Comparison of ENCODE assay signal across 1 cellular context in the genomic region with DNA sequence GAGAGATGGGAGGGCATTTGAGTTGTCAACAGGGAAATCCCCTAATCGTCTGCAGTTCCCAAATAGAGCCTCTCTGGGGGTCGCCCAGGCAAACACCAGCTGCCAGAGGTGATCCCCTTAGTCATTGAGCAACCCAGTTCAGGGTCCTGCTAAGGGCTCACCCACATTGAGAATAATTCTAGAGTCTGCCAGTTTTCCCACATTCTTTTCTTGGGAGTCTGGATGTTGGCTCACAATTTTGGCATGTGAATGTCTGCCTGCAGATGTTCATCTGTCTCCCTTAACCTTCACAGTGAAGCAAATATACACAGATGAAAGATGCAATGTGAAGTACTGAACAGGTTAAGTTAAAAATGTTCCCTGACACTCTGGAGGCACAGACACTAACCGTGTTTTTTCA.
TF ChIP-seq lines count a peak whose summit lies in the region.

No MANE protein-coding gene starts in this region.

TF ChIP-seq in GM23338, 12 proteins besides CTCF, POLR2A, EP300 and RAD21:
- TF ChIP-seq CREB1 (CRISPR knock-in tag; IDR thresholded peaks at IDR 0.05; ENCODE audit: low read depth), result no peak
- TF ChIP-seq JUNB (IDR thresholded peaks at IDR 0.05; ENCODE audit: unreplicated experiment), result no peak
- TF ChIP-seq ZNF331 (CRISPR knock-in tag; IDR thresholded peaks at IDR 0.05; ENCODE audit: low read depth), result no peak
- TF ChIP-seq EZH2 (IDR thresholded peaks at IDR 0.05; ENCODE audit: low read depth, unreplicated experiment), result no peak
- TF ChIP-seq, protein P1, sequence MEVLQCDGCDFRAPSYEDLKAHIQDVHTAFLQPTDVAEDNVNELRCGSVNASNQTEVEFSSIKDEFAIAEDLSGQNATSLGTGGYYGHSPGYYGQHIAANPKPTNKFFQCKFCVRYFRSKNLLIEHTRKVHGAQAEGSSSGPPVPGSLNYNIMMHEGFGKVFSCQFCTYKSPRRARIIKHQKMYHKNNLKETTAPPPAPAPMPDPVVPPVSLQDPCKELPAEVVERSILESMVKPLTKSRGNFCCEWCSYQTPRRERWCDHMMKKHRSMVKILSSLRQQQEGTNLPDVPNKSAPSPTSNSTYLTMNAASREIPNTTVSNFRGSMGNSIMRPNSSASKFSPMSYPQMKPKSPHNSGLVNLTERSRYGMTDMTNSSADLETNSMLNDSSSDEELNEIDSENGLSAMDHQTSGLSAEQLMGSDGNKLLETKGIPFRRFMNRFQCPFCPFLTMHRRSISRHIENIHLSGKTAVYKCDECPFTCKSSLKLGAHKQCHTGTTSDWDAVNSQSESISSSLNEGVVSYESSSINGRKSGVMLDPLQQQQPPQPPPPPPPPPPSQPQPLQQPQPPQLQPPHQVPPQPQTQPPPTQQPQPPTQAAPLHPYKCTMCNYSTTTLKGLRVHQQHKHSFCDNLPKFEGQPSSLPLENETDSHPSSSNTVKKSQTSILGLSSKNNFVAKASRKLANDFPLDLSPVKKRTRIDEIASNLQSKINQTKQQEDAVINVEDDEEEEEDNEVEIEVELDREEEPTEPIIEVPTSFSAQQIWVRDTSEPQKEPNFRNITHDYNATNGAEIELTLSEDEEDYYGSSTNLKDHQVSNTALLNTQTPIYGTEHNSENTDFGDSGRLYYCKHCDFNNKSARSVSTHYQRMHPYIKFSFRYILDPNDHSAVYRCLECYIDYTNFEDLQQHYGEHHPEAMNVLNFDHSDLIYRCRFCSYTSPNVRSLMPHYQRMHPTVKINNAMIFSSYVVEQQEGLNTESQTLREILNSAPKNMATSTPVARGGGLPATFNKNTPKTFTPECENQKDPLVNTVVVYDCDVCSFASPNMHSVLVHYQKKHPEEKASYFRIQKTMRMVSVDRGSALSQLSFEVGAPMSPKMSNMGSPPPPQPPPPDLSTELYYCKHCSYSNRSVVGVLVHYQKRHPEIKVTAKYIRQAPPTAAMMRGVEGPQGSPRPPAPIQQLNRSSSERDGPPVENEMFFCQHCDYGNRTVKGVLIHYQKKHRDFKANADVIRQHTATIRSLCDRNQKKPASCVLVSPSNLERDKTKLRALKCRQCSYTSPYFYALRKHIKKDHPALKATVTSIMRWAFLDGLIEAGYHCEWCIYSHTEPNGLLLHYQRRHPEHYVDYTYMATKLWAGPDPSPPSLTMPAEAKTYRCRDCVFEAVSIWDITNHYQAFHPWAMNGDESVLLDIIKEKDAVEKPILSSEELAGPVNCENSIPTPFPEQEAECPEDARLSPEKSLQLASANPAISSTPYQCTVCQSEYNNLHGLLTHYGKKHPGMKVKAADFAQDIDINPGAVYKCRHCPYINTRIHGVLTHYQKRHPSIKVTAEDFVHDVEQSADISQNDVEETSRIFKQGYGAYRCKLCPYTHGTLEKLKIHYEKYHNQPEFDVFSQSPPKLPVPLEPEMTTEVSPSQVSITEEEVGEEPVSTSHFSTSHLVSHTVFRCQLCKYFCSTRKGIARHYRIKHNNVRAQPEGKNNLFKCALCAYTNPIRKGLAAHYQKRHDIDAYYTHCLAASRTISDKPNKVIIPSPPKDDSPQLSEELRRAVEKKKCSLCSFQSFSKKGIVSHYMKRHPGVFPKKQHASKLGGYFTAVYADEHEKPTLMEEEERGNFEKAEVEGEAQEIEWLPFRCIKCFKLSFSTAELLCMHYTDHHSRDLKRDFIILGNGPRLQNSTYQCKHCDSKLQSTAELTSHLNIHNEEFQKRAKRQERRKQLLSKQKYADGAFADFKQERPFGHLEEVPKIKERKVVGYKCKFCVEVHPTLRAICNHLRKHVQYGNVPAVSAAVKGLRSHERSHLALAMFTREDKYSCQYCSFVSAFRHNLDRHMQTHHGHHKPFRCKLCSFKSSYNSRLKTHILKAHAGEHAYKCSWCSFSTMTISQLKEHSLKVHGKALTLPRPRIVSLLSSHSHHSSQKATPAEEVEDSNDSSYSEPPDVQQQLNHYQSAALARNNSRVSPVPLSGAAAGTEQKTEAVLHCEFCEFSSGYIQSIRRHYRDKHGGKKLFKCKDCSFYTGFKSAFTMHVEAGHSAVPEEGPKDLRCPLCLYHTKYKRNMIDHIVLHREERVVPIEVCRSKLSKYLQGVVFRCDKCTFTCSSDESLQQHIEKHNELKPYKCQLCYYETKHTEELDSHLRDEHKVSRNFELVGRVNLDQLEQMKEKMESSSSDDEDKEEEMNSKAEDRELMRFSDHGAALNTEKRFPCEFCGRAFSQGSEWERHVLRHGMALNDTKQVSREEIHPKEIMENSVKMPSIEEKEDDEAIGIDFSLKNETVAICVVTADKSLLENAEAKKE (CRISPR knock-in tag; IDR thresholded peaks at IDR 0.05), result no peak
- TF ChIP-seq, protein P2, sequence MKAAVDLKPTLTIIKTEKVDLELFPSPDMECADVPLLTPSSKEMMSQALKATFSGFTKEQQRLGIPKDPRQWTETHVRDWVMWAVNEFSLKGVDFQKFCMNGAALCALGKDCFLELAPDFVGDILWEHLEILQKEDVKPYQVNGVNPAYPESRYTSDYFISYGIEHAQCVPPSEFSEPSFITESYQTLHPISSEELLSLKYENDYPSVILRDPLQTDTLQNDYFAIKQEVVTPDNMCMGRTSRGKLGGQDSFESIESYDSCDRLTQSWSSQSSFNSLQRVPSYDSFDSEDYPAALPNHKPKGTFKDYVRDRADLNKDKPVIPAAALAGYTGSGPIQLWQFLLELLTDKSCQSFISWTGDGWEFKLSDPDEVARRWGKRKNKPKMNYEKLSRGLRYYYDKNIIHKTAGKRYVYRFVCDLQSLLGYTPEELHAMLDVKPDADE (IDR thresholded peaks at IDR 0.05), result no peak
- TF ChIP-seq, protein P3, sequence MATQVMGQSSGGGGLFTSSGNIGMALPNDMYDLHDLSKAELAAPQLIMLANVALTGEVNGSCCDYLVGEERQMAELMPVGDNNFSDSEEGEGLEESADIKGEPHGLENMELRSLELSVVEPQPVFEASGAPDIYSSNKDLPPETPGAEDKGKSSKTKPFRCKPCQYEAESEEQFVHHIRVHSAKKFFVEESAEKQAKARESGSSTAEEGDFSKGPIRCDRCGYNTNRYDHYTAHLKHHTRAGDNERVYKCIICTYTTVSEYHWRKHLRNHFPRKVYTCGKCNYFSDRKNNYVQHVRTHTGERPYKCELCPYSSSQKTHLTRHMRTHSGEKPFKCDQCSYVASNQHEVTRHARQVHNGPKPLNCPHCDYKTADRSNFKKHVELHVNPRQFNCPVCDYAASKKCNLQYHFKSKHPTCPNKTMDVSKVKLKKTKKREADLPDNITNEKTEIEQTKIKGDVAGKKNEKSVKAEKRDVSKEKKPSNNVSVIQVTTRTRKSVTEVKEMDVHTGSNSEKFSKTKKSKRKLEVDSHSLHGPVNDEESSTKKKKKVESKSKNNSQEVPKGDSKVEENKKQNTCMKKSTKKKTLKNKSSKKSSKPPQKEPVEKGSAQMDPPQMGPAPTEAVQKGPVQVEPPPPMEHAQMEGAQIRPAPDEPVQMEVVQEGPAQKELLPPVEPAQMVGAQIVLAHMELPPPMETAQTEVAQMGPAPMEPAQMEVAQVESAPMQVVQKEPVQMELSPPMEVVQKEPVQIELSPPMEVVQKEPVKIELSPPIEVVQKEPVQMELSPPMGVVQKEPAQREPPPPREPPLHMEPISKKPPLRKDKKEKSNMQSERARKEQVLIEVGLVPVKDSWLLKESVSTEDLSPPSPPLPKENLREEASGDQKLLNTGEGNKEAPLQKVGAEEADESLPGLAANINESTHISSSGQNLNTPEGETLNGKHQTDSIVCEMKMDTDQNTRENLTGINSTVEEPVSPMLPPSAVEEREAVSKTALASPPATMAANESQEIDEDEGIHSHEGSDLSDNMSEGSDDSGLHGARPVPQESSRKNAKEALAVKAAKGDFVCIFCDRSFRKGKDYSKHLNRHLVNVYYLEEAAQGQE (IDR thresholded peaks at IDR 0.05; ENCODE audit: unreplicated experiment), result no peak
- no peak for TF ChIP-seq EZH2phosphoT487 (IDR thresholded peaks at IDR 0.05; ENCODE audit: unreplicated experiment)
